ENCODE assay signal across 9 cellular contexts in genomic region chrX:24151513-24151912, GRCh38. TPM values are rescaled to one million over a fixed set of nuclear protein-coding genes. Genes with fewer than 3 reads are reported as not detected.
DNase-seq lines count a peak whose midpoint lies in the region; ATAC-seq, FAIRE-seq and TF ChIP-seq lines count a peak whose summit lies in the region.
"Had no signal": no experiment of that assay in that cellular context is flagged by ENCODE, and none has a peak within 500 bp of the region (broad histone marks: within the 10 kb centered on the region; RNA-seq: fewer than 3 reads in every experiment).

No MANE protein-coding gene starts in this region.

- peak overlapping the region; percentile 7 for H3K9ac ChIP-seq in fibroblast of lung (ENCODE audit: insufficient read depth, low read length)

- peaks cover 12% of the 10 kb centered on the region for H3K36me3 ChIP-seq in SJSA1
- H3K36me3 ChIP-seq in fibroblast of lung (ENCODE audit: control insufficient read depth, insufficient read depth, low read length), result no peaks in the 10 kb centered on the region
- H3K36me3 ChIP-seq in gastrocnemius medialis, result no peaks in the 10 kb centered on the region

- no peaks in the 10 kb centered on the region for H3K27me3 ChIP-seq in SJSA1 (replicated peaks)
- no peaks in the 10 kb centered on the region for H3K27me3 ChIP-seq in fibroblast of lung (ENCODE audit: control insufficient read depth, insufficient read depth, low read length)
- H3K27me3 ChIP-seq in gastrocnemius medialis, result no peaks in the 10 kb centered on the region

- H3K27ac ChIP-seq in SJSA1 (no peak overlapping the region), fibroblast of lung (ENCODE audit: insufficient read depth, low read length) (peak overlapping the region; percentile 32), gastrocnemius medialis (peak overlapping the region; percentile 93 to 99 (median 95))

- peaks cover 40% of the 10 kb centered on the region for H3K4me1 ChIP-seq in SJSA1 (replicated peaks)
- peaks cover 2% of the 10 kb centered on the region for H3K4me1 ChIP-seq in fibroblast of lung (ENCODE audit: control insufficient read depth, extremely low read depth, insufficient read depth, low read length)
- H3K4me1 ChIP-seq in gastrocnemius medialis, result peaks cover 58 to 67% of the 10 kb centered on the region in 2 donors

- no peak for TF ChIP-seq CTCF in fibroblast of lung (conservative IDR thresholded peaks at IDR 0.05 in 1 of 2, IDR thresholded peaks at IDR 0.05 in 1 of 2; ENCODE audit: low read depth in 1 of 2, low read length in 2 of 2)
- no peak for TF ChIP-seq CTCF in gastrocnemius medialis (IDR thresholded peaks at IDR 0.05 in 4 of 5, conservative IDR thresholded peaks at IDR 0.05 in 1 of 5)

- intact Hi-C loops in gastrocnemius medialis (cut with DNase I; ENCODE audit: low total_unique reads), result loop anchor here (2.0 to 5.0 kb wide), 2 partner anchors 91 to 244 kb away; partner anchors contain the start of genes APOO and CXorf58

- ATAC-seq in gastrocnemius medialis, result no peak

- in situ Hi-C loops in gastrocnemius medialis (cut with MboI; ENCODE audit: low sequenced_read_pairs in 4 of 4), result loop anchor here in 2 of 4 donors (10.0 kb wide), 1 partner anchor 97 kb away; the partner anchor contains the start of gene EIF2S3 (in 2 of the 2)

- peak overlapping the region; percentile 69 for H3K4me3 ChIP-seq in SJSA1
- H3K4me3 ChIP-seq in fibroblast of lung (replicated peaks in 1 of 4; ENCODE audit: control extremely low read depth in 1 of 4, insufficient read depth in 1 of 4, low read depth in 3 of 4, low read length in 4 of 4), result peak overlapping the region; percentile 66 to 94 (median 92)
- H3K4me3 ChIP-seq in gastrocnemius medialis, result peak overlapping the region; percentile 62 to 85 (median 76)

- no peak overlapping the region for H2AFZ ChIP-seq in fibroblast of lung (ENCODE audit: low read length)

- H3K9me3 ChIP-seq in SJSA1 (replicated peaks) (no peaks in the 10 kb centered on the region), fibroblast of lung (ENCODE audit: control insufficient read depth, insufficient read depth, low read depth, low read length) (no peaks in the 10 kb centered on the region), gastrocnemius medialis (no peaks in the 10 kb centered on the region)

- peak overlapping the region; percentile 99 for H3K4me2 ChIP-seq in fibroblast of lung (ENCODE audit: extremely low read depth, insufficient read depth, low read length)

- H3K79me2 ChIP-seq in fibroblast of lung (ENCODE audit: control insufficient read depth, insufficient read depth, low read length), result peaks cover 61% of the 10 kb centered on the region

- FAIRE-seq in GM12892 (lab: Jason Lieb, UNC), result peak; percentile 84

- TF ChIP-seq POLR2A in GM12892 (IDR thresholded peaks at IDR 0.05; ENCODE audit: low read depth, low read length), result no peak
- TF ChIP-seq POLR2A in gastrocnemius medialis (IDR thresholded peaks at IDR 0.05), result no peak

- DNase-seq in GM12892 (ENCODE audit: insufficient read length), result no peak
- no peak for DNase-seq in SJSA1 (ENCODE audit: low read depth in 1 of 2, low spot score in 2 of 2)
- no peak for DNase-seq in fibroblast of lung (ENCODE audit: low read depth in 2 of 2)
- no peak for DNase-seq in gastrocnemius medialis
- no peak for DNase-seq in NCI-H226
- DNase-seq in AG08396 (ENCODE audit: low spot score), result no peak
- DNase-seq in stimulated activated CD4-positive, alpha-beta T cell treated with anti-CD3 and anti-CD28 coated beads, Interleukin-2, amount 100 ng/mL, for 24 hours, result no peak
- no peak for DNase-seq in OCI-M2 (lab: John Stamatoyannopoulos, UW; ENCODE audit: unreplicated experiment)
- DNase-seq: activated CD4-positive, alpha-beta T cell treated with anti-CD3 and anti-CD28 coated beads for 48 hours had no signal

- peaks cover 5% of the 10 kb centered on the region for H4K20me1 ChIP-seq in fibroblast of lung (ENCODE audit: control insufficient read depth, extremely low read depth, insufficient read depth, low read length)

RNA-seq across cellular contexts. Expression of gene ZFX, which starts 2.0 kb away (rescaled TPM):
- polyA plus RNA-seq in GM12892 (2012; ENCODE audit: missing spikeins), result 19.5 TPM
- total RNA-seq in SJSA1 (2014; rRNA removed; shearing (Covaris generic)), result 15.6 and 29.9 TPM in 2 replicates
- total RNA-seq in fibroblast of lung (41.1 and 61.9 TPM in 2 replicates), gastrocnemius medialis (10 to 100 TPM; 42.9 to 63.3 (median 57.3) TPM)
- polyA plus RNA-seq in fibroblast of lung, result 31.2 and 37.7 TPM in 2 replicates
- polyA plus RNA-seq in fibroblast of lung (2012), result 12.1 and 15.7 TPM in 2 replicates
- 24.7 and 28.5 TPM in 2 replicates for polyA minus RNA-seq in fibroblast of lung (ENCODE audit: low replicate concordance)
